ENCODE assay signal across 8 cellular contexts in the genomic region with DNA sequence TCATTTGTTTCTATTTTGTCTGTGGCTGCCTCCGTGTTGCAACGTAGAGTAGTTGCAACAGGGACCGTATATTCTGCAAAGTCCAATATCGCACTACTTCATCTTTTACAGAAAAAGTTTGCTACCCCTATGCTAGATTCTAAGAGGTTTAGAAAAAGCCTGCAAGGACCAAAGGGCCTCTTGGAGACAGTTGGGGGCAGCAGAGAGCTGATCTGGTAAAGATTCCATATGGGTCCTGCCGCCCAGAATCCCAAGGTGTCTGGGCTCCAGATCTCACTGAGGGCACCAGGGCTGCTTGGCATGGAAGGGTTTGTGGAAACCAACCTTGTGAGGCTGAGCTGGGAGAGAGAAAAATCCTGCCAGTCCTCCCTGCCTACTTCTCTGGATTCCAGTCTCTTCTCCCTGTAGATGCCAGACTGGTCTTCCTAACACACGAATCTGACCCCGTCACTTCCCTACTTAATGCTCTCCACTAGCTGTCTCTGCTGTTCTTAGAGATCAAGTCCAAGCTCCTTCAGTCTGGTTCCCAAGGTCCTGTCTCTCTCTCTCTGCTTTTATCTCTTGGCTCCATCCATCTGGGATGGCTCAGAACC.
DNase-seq lines count a peak whose midpoint lies in the region; ATAC-seq and TF ChIP-seq lines count a peak whose summit lies in the region.

No MANE protein-coding gene starts in this region.

- H2AFZ ChIP-seq in osteoblast (ENCODE audit: low read length) = no peak overlapping the region

- peak; percentile 28 for DNase-seq in Ammon's horn (ENCODE audit: low spot score)
- peak; percentile 19 for DNase-seq in GM19240 (ENCODE audit: insufficient read length, low spot score)
- peak; percentile 10 for DNase-seq in NCI-H2227 treated with DMSO at 0.1 percent for 48 hours (lab: John Stamatoyannopoulos, UW)
- DNase-seq in cerebellum (ENCODE audit: low spot score) = peak; percentile 37
- DNase-seq in osteoblast (ENCODE audit: insufficient read length, low spot score, missing footprints) = peak; percentile 38
- DNase-seq in activated effector memory CD4-positive, alpha-beta T cell treated with Interleukin-2 at 50 U/mL for 16 hours = no peak
- DNase-seq in stimulated activated CD4-positive, alpha-beta T cell treated with anti-CD3 and anti-CD28 coated beads, Interleukin-12 subunit alpha, Interleukin-12 subunit beta, amount 100 ng/mL, for 4 hours = no peak
- no peak for DNase-seq in Right ventricle myocardium inferior (ENCODE audit: missing footprints)

- H3K36me3 ChIP-seq in osteoblast (ENCODE audit: insufficient read depth, low read length) = no peaks in the 10 kb centered on the region

- peaks cover 16% of the 10 kb centered on the region for H3K27me3 ChIP-seq in osteoblast (ENCODE audit: insufficient read depth, low read length)

- intact Hi-C loops in Right ventricle myocardium inferior (cut with DNase I) = no loop called here

- ATAC-seq in Right ventricle myocardium inferior = no peak

- no peak overlapping the region for H3K27ac ChIP-seq in osteoblast (ENCODE audit: low read depth, low read length)

- no peaks in the 10 kb centered on the region for H3K9me3 ChIP-seq in osteoblast (ENCODE audit: low read depth, low read length)

- no peaks in the 10 kb centered on the region for H3K4me1 ChIP-seq in osteoblast (ENCODE audit: insufficient read depth, low read length)

- no peaks in the 10 kb centered on the region for H4K20me1 ChIP-seq in osteoblast (ENCODE audit: insufficient read depth, low read length)

- no peak overlapping the region for H3K4me3 ChIP-seq in osteoblast (ENCODE audit: insufficient read depth, low read length)

- no peaks in the 10 kb centered on the region for H3K79me2 ChIP-seq in osteoblast (ENCODE audit: insufficient read depth, low read length)

- TF ChIP-seq CTCF in osteoblast (IDR thresholded peaks at IDR 0.05; ENCODE audit: extremely low read depth, low read depth, low read length) = peak; percentile 62

- no peak overlapping the region for H3K4me2 ChIP-seq in osteoblast (ENCODE audit: insufficient read depth, low read length)

Comparison
In these comparisons a context has a peak if more than half of its experiments do, and no peak if none do; other contexts are left out.
1. DNase-seq: peak in Ammon's horn (single experiment), GM19240 (single experiment), NCI-H2227 treated with DMSO at 0.1 percent for 48 hours (single experiment), cerebellum (single experiment) and osteoblast (single experiment); none in activated effector memory CD4-positive, alpha-beta T cell treated with Interleukin-2 at 50 U/mL for 16 hours (single experiment), stimulated activated CD4-positive, alpha-beta T cell treated with anti-CD3 and anti-CD28 coated beads, Interleukin-12 subunit alpha, Interleukin-12 subunit beta, amount 100 ng/mL, for 4 hours (single experiment) and Right ventricle myocardium inferior (single experiment).